Comparison of ENCODE assay signal across 8 cellular contexts in genomic region chr20:57391439-57392129, GRCh38. TPM values are rescaled to one million over a fixed set of nuclear protein-coding genes. Genes with fewer than 3 reads are reported as not detected.
DNase-seq lines count a peak whose midpoint lies in the region; ATAC-seq and TF ChIP-seq lines count a peak whose summit lies in the region.

No MANE protein-coding gene starts in this region.

- H2AFZ ChIP-seq in DND-41 (ENCODE audit: low read depth, low read length), result no peak overlapping the region
- H2AFZ ChIP-seq in Karpas-422 (ENCODE audit: low read length), result no peak overlapping the region

- H3K36me3 Mint-ChIP-seq in activated naive CD8-positive, alpha-beta T cell, result peaks cover 10% of the 10 kb centered on the region
- peaks cover 63% of the 10 kb centered on the region for H3K36me3 Mint-ChIP-seq in stimulated activated effector memory CD8-positive, alpha-beta T cell treated with anti-CD3 and anti-CD28 coated beads, Interleukin-12 subunit alpha, Interleukin-12 subunit beta, amount 100 ng/mL, for 72 hours

- H3K9me3 Mint-ChIP-seq in activated naive CD8-positive, alpha-beta T cell (ENCODE audit: low read depth), result no peaks in the 10 kb centered on the region
- no peaks in the 10 kb centered on the region for H3K9me3 Mint-ChIP-seq in stimulated activated effector memory CD8-positive, alpha-beta T cell treated with anti-CD3 and anti-CD28 coated beads, Interleukin-12 subunit alpha, Interleukin-12 subunit beta, amount 100 ng/mL, for 72 hours

- peak overlapping the region; percentile 98 for H3K4me3 Mint-ChIP-seq in activated naive CD8-positive, alpha-beta T cell
- H3K4me3 Mint-ChIP-seq in stimulated activated effector memory CD8-positive, alpha-beta T cell treated with anti-CD3 and anti-CD28 coated beads, Interleukin-12 subunit alpha, Interleukin-12 subunit beta, amount 100 ng/mL, for 72 hours, result peak overlapping the region; percentile 91

- H3K27ac ChIP-seq in DND-41 (ENCODE audit: low read length) (0 out of 2 replicates have a peak overlapping the region, but pooled peaks have one; percentile 18), Karpas-422 (ENCODE audit: low read length) (peak overlapping the region; percentile 98), iPS-20b (ENCODE audit: low read length) (no peak overlapping the region)

- TF ChIP-seq CTCF in DND-41 (IDR thresholded peaks at IDR 0.05; ENCODE audit: borderline replicate concordance, extremely low read depth, low read length, poor library complexity, severe bottlenecking), result no peak

- H3K27me3 ChIP-seq in DND-41 (ENCODE audit: insufficient read depth, low read length, poor library complexity), result peaks cover 5% of the 10 kb centered on the region
- H3K27me3 ChIP-seq in Karpas-422 (ENCODE audit: low read length), result no peaks in the 10 kb centered on the region
- H3K27me3 ChIP-seq in iPS-20b (ENCODE audit: insufficient read depth, low read length), result peaks cover 14% of the 10 kb centered on the region

- ATAC-seq in DND-41 (ENCODE audit: insufficient read depth, low read depth), result no peak
- peak; percentile 3 for ATAC-seq in GM21381 (IDR thresholded peaks at IDR 0.05; ENCODE audit: unreplicated experiment)
- ATAC-seq in stimulated activated effector memory CD8-positive, alpha-beta T cell treated with anti-CD3 and anti-CD28 coated beads, Interleukin-12 subunit alpha, Interleukin-12 subunit beta, amount 100 ng/mL, for 72 hours, result peak; percentile 27

- H3K9me3 ChIP-seq in DND-41 (ENCODE audit: insufficient read depth, low read length, severe bottlenecking), result no peaks in the 10 kb centered on the region
- H3K9me3 ChIP-seq in Karpas-422 (ENCODE audit: low read length), result no peaks in the 10 kb centered on the region
- H3K9me3 ChIP-seq in iPS-20b (ENCODE audit: insufficient read depth, low read depth, low read length), result no peaks in the 10 kb centered on the region

- DNase-seq in DND-41, result no peak
- peak; percentile 71 for DNase-seq in Karpas-422
- no peak for DNase-seq in stimulated activated effector memory CD8-positive, alpha-beta T cell treated with anti-CD3 and anti-CD28 coated beads, Interleukin-12 subunit alpha, Interleukin-12 subunit beta, amount 100 ng/mL, for 72 hours (ENCODE audit: low spot score in 2 of 2)
- DNase-seq in NCI-H1694 treated with DMSO at 0.1 percent for 48 hours (lab: John Stamatoyannopoulos, UW), result no peak
- no peak for DNase-seq in OCI-M2 (lab: John Stamatoyannopoulos, UW; ENCODE audit: unreplicated experiment)

- H3K9ac ChIP-seq in DND-41 (ENCODE audit: low read depth, low read length) (peak overlapping the region; percentile 55), Karpas-422 (ENCODE audit: low read length) (peak overlapping the region; percentile 99), iPS-20b (ENCODE audit: low read depth, low read length) (peak overlapping the region; percentile 76; the same call in 1 of the 2 replicates)

- H3K9me2 ChIP-seq in Karpas-422 (replicated peaks; ENCODE audit: insufficient read depth, low read length), result no peaks in the 10 kb centered on the region

- H3K4me1 Mint-ChIP-seq in activated naive CD8-positive, alpha-beta T cell (ENCODE audit: low read depth), result peaks cover 48% of the 10 kb centered on the region
- peaks cover 48% of the 10 kb centered on the region for H3K4me1 Mint-ChIP-seq in stimulated activated effector memory CD8-positive, alpha-beta T cell treated with anti-CD3 and anti-CD28 coated beads, Interleukin-12 subunit alpha, Interleukin-12 subunit beta, amount 100 ng/mL, for 72 hours

- peak overlapping the region; percentile 70 for H3K4me2 ChIP-seq in DND-41 (ENCODE audit: insufficient read depth, low read length)
- peak overlapping the region; percentile 95 for H3K4me2 ChIP-seq in Karpas-422 (ENCODE audit: low read depth, low read length, poor library complexity, severe bottlenecking)

- H3K4me1 ChIP-seq in DND-41 (ENCODE audit: insufficient read depth, low read length) (peaks cover 38% of the 10 kb centered on the region), Karpas-422 (ENCODE audit: low read length) (peaks cover 69% of the 10 kb centered on the region), iPS-20b (ENCODE audit: insufficient read depth, low read length) (peaks cover 15% of the 10 kb centered on the region)

- H3K27me3 Mint-ChIP-seq in activated naive CD8-positive, alpha-beta T cell, result no peaks in the 10 kb centered on the region

- H3K27ac Mint-ChIP-seq in activated naive CD8-positive, alpha-beta T cell, result peak overlapping the region; percentile 99
- peak overlapping the region; percentile 92 for H3K27ac Mint-ChIP-seq in stimulated activated effector memory CD8-positive, alpha-beta T cell treated with anti-CD3 and anti-CD28 coated beads, Interleukin-12 subunit alpha, Interleukin-12 subunit beta, amount 100 ng/mL, for 72 hours

- H3K4me3 ChIP-seq in DND-41 (ENCODE audit: low read depth in 1 of 2, low read length in 2 of 2) (peak overlapping the region; percentile 7 to 66; a peak in 3 of 4 replicates), Karpas-422 (ENCODE audit: low read length) (peak overlapping the region; percentile 99), iPS-20b (ENCODE audit: low read length) (peak overlapping the region; percentile 84)

- H3K36me3 ChIP-seq in DND-41 (ENCODE audit: insufficient read depth, low read length) (peaks cover 24% of the 10 kb centered on the region; the same call in 1 of the 2 replicates), Karpas-422 (ENCODE audit: insufficient read depth, low read length) (peaks cover 47% of the 10 kb centered on the region), iPS-20b (ENCODE audit: insufficient read depth, low read depth, low read length) (peaks cover 35% of the 10 kb centered on the region)

- H3K79me2 ChIP-seq in DND-41 (ENCODE audit: insufficient read depth, low read length) (no peaks in the 10 kb centered on the region), Karpas-422 (ENCODE audit: low read length) (peaks cover 58% of the 10 kb centered on the region)

- H4K20me1 ChIP-seq in DND-41 (ENCODE audit: insufficient read depth, low read length), result peaks cover 55% of the 10 kb centered on the region
- peaks cover 50% of the 10 kb centered on the region for H4K20me1 ChIP-seq in Karpas-422 (ENCODE audit: insufficient read depth, low read depth, low read length)

RNA-seq across cellular contexts. Expression of gene RBM38, which starts 0.4 kb away (rescaled TPM):
- 261 and 436 TPM in 2 replicates for total RNA-seq in Karpas-422 (2014; rRNA removed; shearing (Covaris generic); ENCODE audit: low replicate concordance)

RNA-seq across cellular contexts. Expression of gene RAE1, which starts 40.5 kb away (rescaled TPM):
- 19.0 and 59.6 TPM in 2 replicates for total RNA-seq in Karpas-422 (2014; rRNA removed; shearing (Covaris generic); ENCODE audit: low replicate concordance)

Comparison
In these comparisons a context has a peak if more than half of its experiments do, and no peak if none do; other contexts are left out.
1. H3K4me3 ChIP-seq: peak in every context shown above with its lines; median percentile 99 in Karpas-422; 84 in iPS-20b; 36 in DND-41.